20 cellular contexts compared by ENCODE assay signal in the genomic region with DNA sequence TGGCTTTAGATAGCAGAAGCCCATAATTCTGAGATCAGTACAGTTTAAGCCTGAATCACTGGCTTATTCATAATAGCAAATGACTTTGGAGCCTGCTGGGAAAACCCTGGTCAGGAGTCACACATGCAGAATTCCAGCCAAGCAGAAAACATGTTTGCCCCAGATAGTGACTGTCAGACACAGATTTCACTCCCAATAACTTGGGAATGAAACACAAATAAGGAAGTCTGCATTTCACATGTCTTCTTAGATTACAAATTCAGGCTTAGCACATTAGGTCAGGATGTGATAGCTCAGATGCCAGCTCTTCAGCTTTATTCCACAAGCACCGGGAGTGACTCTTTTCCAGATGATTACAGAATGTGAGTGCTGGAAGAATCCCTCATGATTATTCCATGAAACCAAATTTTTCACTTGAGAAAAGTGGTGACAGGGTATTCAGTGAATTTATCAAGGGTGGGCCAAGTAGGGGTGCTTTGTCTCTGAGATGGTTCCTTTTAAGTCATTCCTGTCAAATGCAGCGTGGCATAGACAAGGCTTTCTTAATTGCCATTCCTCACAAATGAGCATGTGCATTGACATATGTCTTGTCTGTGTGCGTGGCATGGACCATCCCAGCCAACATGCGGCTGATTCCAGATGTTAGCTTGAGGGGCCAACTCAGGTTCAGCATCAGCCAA.
DNase-seq lines count a peak whose midpoint lies in the region; TF ChIP-seq lines count a peak whose summit lies in the region.
"Had no signal": no experiment of that assay in that cellular context is flagged by ENCODE, and none has a peak within 500 bp of the region (broad histone marks: within the 10 kb centered on the region; RNA-seq: fewer than 3 reads in every experiment).

No MANE protein-coding gene starts in this region.

- H3K9me2 ChIP-seq in GM23248 (ENCODE audit: insufficient read depth), result no peaks in the 10 kb centered on the region

- DNase-seq in Daoy (ENCODE audit: low read depth) (peak; percentile 77), GM23248 (peak; percentile 48), fibroblast of peridontal ligament (ENCODE audit: extremely low read depth) (peak; percentile 5), skeletal muscle cell (ENCODE audit: low read depth) (peak; percentile 1), GM10266 (ENCODE audit: extremely low spot score) (no peak), tibial nerve (ENCODE audit: low spot score in 2 of 2) (no peak)
- DNase-seq in activated effector memory CD4-positive, alpha-beta T cell treated with Interleukin-2 at 50 U/mL for 16 hours, result no peak
- DNase-seq: AML-193; Calu3; CD4-positive, alpha-beta T cell; GDM1; Karpas-422; MM.1S; NCI-H1105; NCI-H187 treated with DMSO at 0.1 percent for 48 hours; NCI-H2171; NCI-H446 treated with DMSO at 0.1 percent for 48 hours; NCI-H774; Peyer's patch; SIG-M5 had no signal

- no peak overlapping the region for H2AFZ ChIP-seq in GM23248

- no peaks in the 10 kb centered on the region for H3K36me3 ChIP-seq in GM23248 (ENCODE audit: low read depth)
- no peaks in the 10 kb centered on the region for H3K36me3 ChIP-seq in tibial nerve
- H3K36me3 ChIP-seq: Peyer's patch had no signal

- no peak overlapping the region for H3K4me3 ChIP-seq in GM23248
- no peak overlapping the region for H3K4me3 ChIP-seq in skeletal muscle cell (ENCODE audit: low read depth, low read length)
- no peak overlapping the region for H3K4me3 ChIP-seq in tibial nerve
- H3K4me3 ChIP-seq: Peyer's patch had no signal

- in situ Hi-C loops in GM23248 (cut with MboI), result no loop called here

- no peak overlapping the region for H3K9ac ChIP-seq in GM23248

- 5 to 10% methylated on average over 4 of the region's 4 CpGs for WGBS in GM23248 (ENCODE audit: low coverage in 1 of 2, low lambda C conversion rate in 2 of 2, missing lambda C conversion rate in 2 of 2), 2 experiments
- whole genome bisulfite sequencing in tibial nerve, 2 donors, result 59 to 66% methylated on average over 4 of the region's 4 CpGs

- H3F3A ChIP-seq in GM23248 (ENCODE audit: insufficient read depth), result no peaks in the 10 kb centered on the region

- H3K9me3 ChIP-seq in GM23248 (ENCODE audit: low read depth) (no peaks in the 10 kb centered on the region), tibial nerve (no peaks in the 10 kb centered on the region)
- H3K9me3 ChIP-seq: Peyer's patch had no signal

- no peak overlapping the region for H3K4me2 ChIP-seq in GM23248 (ENCODE audit: unreplicated experiment)

- H3K27ac ChIP-seq in GM23248 (no peak overlapping the region), tibial nerve (no peak overlapping the region)
- H3K27ac ChIP-seq: Peyer's patch had no signal

- TF ChIP-seq CTCF in GM10266 (IDR thresholded peaks at IDR 0.05; ENCODE audit: control insufficient read depth, insufficient read depth, low read depth, missing control alignments) (no peak), tibial nerve (IDR thresholded peaks at IDR 0.05) (no peak)

- TF ChIP-seq EP300 in tibial nerve (IDR thresholded peaks at IDR 0.05), result no peak

- H3K4me1 ChIP-seq in GM23248 (ENCODE audit: insufficient read depth), result no peaks in the 10 kb centered on the region
- H3K4me1 ChIP-seq in tibial nerve, result no peaks in the 10 kb centered on the region
- H3K4me1 ChIP-seq: Peyer's patch had no signal

- no peaks in the 10 kb centered on the region for H4K20me1 ChIP-seq in GM23248 (ENCODE audit: insufficient read depth)

- TF ChIP-seq POLR2A in tibial nerve (IDR thresholded peaks at IDR 0.05), result no peak

- H3K27me3 ChIP-seq in GM23248 (replicated peaks; ENCODE audit: insufficient read depth) (no peaks in the 10 kb centered on the region), tibial nerve (no peaks in the 10 kb centered on the region)
- H3K27me3 ChIP-seq: Peyer's patch had no signal

- H3K79me2 ChIP-seq in GM23248 (ENCODE audit: insufficient read depth), result no peaks in the 10 kb centered on the region

Comparison
In these comparisons a context has a peak if more than half of its experiments do, and no peak if none do; other contexts are left out.
1. DNase-seq: peak in Daoy (single experiment), GM23248 (single experiment), fibroblast of peridontal ligament (single experiment) and skeletal muscle cell (single experiment); none in GM10266 (single experiment), activated effector memory CD4-positive, alpha-beta T cell treated with Interleukin-2 at 50 U/mL for 16 hours (single experiment) and tibial nerve (0 of 2).